26 cellular contexts compared by ENCODE assay signal in the genomic region with DNA sequence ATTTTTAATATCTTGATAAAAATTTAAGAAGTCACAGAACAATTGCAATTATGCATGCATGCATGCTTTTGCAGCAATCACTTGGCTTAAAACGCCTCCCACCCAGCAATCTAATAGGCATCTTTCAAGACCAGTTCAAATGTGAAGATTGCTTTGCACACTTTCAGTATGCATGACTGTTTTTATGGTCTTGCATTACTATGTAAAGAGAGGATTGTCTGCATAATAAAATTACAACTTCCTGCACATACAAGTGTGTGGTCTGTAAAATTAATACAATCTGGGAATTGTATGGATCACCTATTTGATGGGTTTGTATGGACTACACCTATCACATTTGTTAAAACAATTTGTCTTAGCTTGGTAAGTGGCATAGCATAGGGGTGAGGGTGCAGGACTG. TPM values are rescaled to one million over a fixed set of nuclear protein-coding genes. Genes with fewer than 3 reads are reported as not detected.
DNase-seq lines count a peak whose midpoint lies in the region; ATAC-seq, FAIRE-seq and TF ChIP-seq lines count a peak whose summit lies in the region.
"Had no signal": no experiment of that assay in that cellular context is flagged by ENCODE, and none has a peak within 500 bp of the region (broad histone marks: within the 10 kb centered on the region; RNA-seq: fewer than 3 reads in every experiment).

No MANE protein-coding gene starts in this region.

- H3K4me3 Mint-ChIP-seq in GM23338: no peak overlapping the region
- no peak overlapping the region for H3K4me3 Mint-ChIP-seq in natural killer cell
- no peak overlapping the region for H3K4me3 Mint-ChIP-seq in activated naive CD4-positive, alpha-beta T cell treated with anti-CD3 and anti-CD28 coated beads, Interleukin-2, amount 10 ng/mL, durations not matched to agents 7 days and 5 days
- H3K4me3 Mint-ChIP-seq: CD14-positive monocyte; CD4-positive, alpha-beta memory T cell; CD4-positive, CD25-positive, alpha-beta regulatory T cell; CD8-positive, alpha-beta memory T cell had no signal

- WGBS in K562 (ENCODE audit: insufficient coverage, low coverage, missing lambda C conversion rate): 30% methylated on average over 1 of the region's 1 CpG

- TSS peak; percentile 15 for BruUV-seq in PC-3 (replicated peaks; lab: Mats Ljungman, UMichigan)
- BruUV-seq in K562 (replicated peaks; lab: Mats Ljungman, UMichigan): no TSS peak

- no peak for TF ChIP-seq POLR2A in K562 (conservative IDR thresholded peaks at IDR 0.05)

- H3K27me3 Mint-ChIP-seq in GM23338 (ENCODE audit: insufficient read depth, low read depth, poor library complexity) (peaks cover 1% of the 10 kb centered on the region), natural killer cell (ENCODE audit: low read depth in 2 of 2) (no peaks in the 10 kb centered on the region)
- no peaks in the 10 kb centered on the region for H3K27me3 Mint-ChIP-seq in activated naive CD4-positive, alpha-beta T cell treated with anti-CD3 and anti-CD28 coated beads, Interleukin-2, amount 10 ng/mL, durations not matched to agents 7 days and 5 days
- H3K27me3 Mint-ChIP-seq: CD4-positive, alpha-beta memory T cell had no signal

- no peaks in the 10 kb centered on the region for H3K9me1 ChIP-seq in K562 (ENCODE audit: control insufficient read depth, insufficient read depth, low read length)

- intact Hi-C loops in PC-3 (cut with micrococcal nuclease): loop anchor here (10.0 kb wide), 1 partner anchor 192 kb away; no protein-coding TSS in a partner anchor
- intact Hi-C loops in K562 (cut with micrococcal nuclease): no loop called here
- intact Hi-C loops in mucosa of descending colon (cut with DNase I, micrococcal nuclease): loop anchor here in 1 of 2 donors (10.0 kb wide), 1 partner anchor 392 kb away; no protein-coding TSS in a partner anchor
- intact Hi-C loops in natural killer cell (cut with micrococcal nuclease): no loop called here

- FAIRE-seq in K562 (lab: Jason Lieb, UNC): peak; percentile 61
- FAIRE-seq: A204.1, GM12878 had no signal

- H3K4me1 ChIP-seq in GM23338 (ENCODE audit: insufficient read depth): peaks cover 11% of the 10 kb centered on the region
- no peaks in the 10 kb centered on the region for H3K4me1 ChIP-seq in PC-3 (ENCODE audit: insufficient read depth, low read length)
- no peaks in the 10 kb centered on the region; a peak in 1 of 5 replicates for H3K4me1 ChIP-seq in K562 (replicated peaks in 1 of 2; ENCODE audit: control insufficient read depth in 2 of 2, insufficient read depth in 2 of 2, low read length in 2 of 2)
- no peaks in the 10 kb centered on the region for H3K4me1 ChIP-seq in mucosa of descending colon (ENCODE audit: low read depth)
- H3K4me1 ChIP-seq: BE2C, BLaER1 had no signal

- peaks cover 9% of the 10 kb centered on the region; the same call in 2 of the 3 replicates for H3K4me1 Mint-ChIP-seq in GM23338
- H3K4me1 Mint-ChIP-seq in natural killer cell: peaks cover 0 to 5% of the 10 kb centered on the region in 2 donors
- H3K4me1 Mint-ChIP-seq in activated naive CD4-positive, alpha-beta T cell treated with anti-CD3 and anti-CD28 coated beads, Interleukin-2, amount 10 ng/mL, durations not matched to agents 7 days and 5 days: no peaks in the 10 kb centered on the region
- H3K4me1 Mint-ChIP-seq: CD4-positive, alpha-beta memory T cell; CD8-positive, alpha-beta memory T cell had no signal

- H2AFZ ChIP-seq in GM23338 (no peak overlapping the region), PC-3 (ENCODE audit: low read length) (no peak overlapping the region), K562 (ENCODE audit: low read depth, low read length) (no peak overlapping the region)

- CTCF ChIA-PET in PC-3 (lab: Charles Lee) (no interaction called here), K562 (lab: Yijun Ruan, JAX; ENCODE audit: low intra/inter-chr PET ratio) (no interaction called here)
- CTCF ChIA-PET in activated naive CD4-positive, alpha-beta T cell treated with anti-CD3 and anti-CD28 coated beads, Interleukin-2, amount 10 ng/mL, durations not matched to agents 7 days and 5 days (lab: Charles Lee): no interaction called here

- H3F3A ChIP-seq in GM23338 (replicated peaks; ENCODE audit: low read depth): no peaks in the 10 kb centered on the region
- no peaks in the 10 kb centered on the region for H3F3A ChIP-seq in PC-3 (ENCODE audit: low read length, unreplicated experiment)

- H3K9me3 Mint-ChIP-seq in GM23338 (peaks cover 5% of the 10 kb centered on the region), natural killer cell (no peaks in the 10 kb centered on the region)
- no peaks in the 10 kb centered on the region for H3K9me3 Mint-ChIP-seq in activated naive CD4-positive, alpha-beta T cell treated with anti-CD3 and anti-CD28 coated beads, Interleukin-2, amount 10 ng/mL, durations not matched to agents 7 days and 5 days
- H3K9me3 Mint-ChIP-seq: CD4-positive, alpha-beta memory T cell; CD8-positive, alpha-beta memory T cell had no signal

- no peaks in the 10 kb centered on the region for H3K79me2 ChIP-seq in GM23338 (replicated peaks; ENCODE audit: insufficient read depth)
- H3K79me2 ChIP-seq in PC-3 (ENCODE audit: low read length): no peaks in the 10 kb centered on the region
- H3K79me2 ChIP-seq in K562 (ENCODE audit: control insufficient read depth, insufficient read depth, low read length): no peaks in the 10 kb centered on the region

- ATAC-seq in GM23338 (no peak), PC-3 (peak; percentile 62), K562 (no peak), mucosa of descending colon (peak; percentile 29), natural killer cell (no peak)
- ATAC-seq: GM12878 had no signal

- no peaks in the 10 kb centered on the region for H4K20me1 ChIP-seq in GM23338 (replicated peaks; ENCODE audit: insufficient read depth)
- no peaks in the 10 kb centered on the region for H4K20me1 ChIP-seq in PC-3 (ENCODE audit: low read length)
- H4K20me1 ChIP-seq in K562 (replicated peaks; ENCODE audit: control insufficient read depth, insufficient read depth, low read length): no peaks in the 10 kb centered on the region
- H4K20me1 ChIP-seq: BLaER1 had no signal

- H3K27ac ChIP-seq in GM23338 (ENCODE audit: low read depth): no peak overlapping the region
- H3K27ac ChIP-seq in PC-3 (ENCODE audit: low read length): no peak overlapping the region
- no peak overlapping the region for H3K27ac ChIP-seq in K562 (ENCODE audit: extremely low read depth, low read depth, low read length)
- H3K27ac ChIP-seq: BLaER1 had no signal

- H3K27me3 ChIP-seq in GM23338 (ENCODE audit: insufficient read depth) (no peaks in the 10 kb centered on the region), PC-3 (ENCODE audit: low read length) (no peaks in the 10 kb centered on the region), K562 (ENCODE audit: control insufficient read depth in 2 of 2, insufficient read depth in 2 of 2, low read length in 2 of 2) (no peaks in the 10 kb centered on the region; a peak in 1 of 5 replicates)
- H3K27me3 ChIP-seq: BE2C, BLaER1 had no signal

- DNase-seq in GM23338 (ENCODE audit: low spot score): no peak
- DNase-seq in PC-3: no peak
- DNase-seq in K562 (ENCODE audit: extremely low read depth in 1 of 4, low spot score in 3 of 4): no peak
- no peak for DNase-seq in mucosa of descending colon
- no peak for DNase-seq in natural killer cell
- DNase-seq in activated naive CD4-positive, alpha-beta T cell treated with anti-CD3 and anti-CD28 coated beads, Interleukin-2, amount 10 ng/mL, durations not matched to agents 7 days and 5 days: no peak
- DNase-seq in NCI-H2107 (lab: John Stamatoyannopoulos, UW): no peak
- DNase-seq: 8988T; ACHN; BE2C; C1 segment of cervical spinal cord; CD4-positive, alpha-beta memory T cell; CD4-positive, CD25-positive, alpha-beta regulatory T cell; CD8-positive, alpha-beta memory T cell; COR-L47; DMS 273 treated with DMSO at 0.1 percent for 48 hours; DMS153; DMS53; DMS79; DND-41; EL; GDM1 had no signal

- H3K36me3 ChIP-seq in GM23338 (ENCODE audit: insufficient read depth) (peaks cover 15% of the 10 kb centered on the region; the same call in 1 of the 2 replicates), PC-3 (ENCODE audit: low read depth, low read length) (peaks cover 21% of the 10 kb centered on the region), K562 (ENCODE audit: control insufficient read depth, insufficient read depth, low read length) (peaks cover 21% of the 10 kb centered on the region), mucosa of descending colon (ENCODE audit: low read depth) (no peaks in the 10 kb centered on the region)

- no peak for TF ChIP-seq RAD21 in K562 (CRISPR knock-in tag; conservative IDR thresholded peaks at IDR 0.05 in 1 of 2, IDR thresholded peaks at IDR 0.05 in 1 of 2)

- H3K27ac Mint-ChIP-seq in GM23338 (no peak overlapping the region), natural killer cell (no peak overlapping the region)
- H3K27ac Mint-ChIP-seq in activated naive CD4-positive, alpha-beta T cell treated with anti-CD3 and anti-CD28 coated beads, Interleukin-2, amount 10 ng/mL, durations not matched to agents 7 days and 5 days: no peak overlapping the region
- H3K27ac Mint-ChIP-seq: CD4-positive, alpha-beta memory T cell; CD4-positive, CD25-positive, alpha-beta regulatory T cell; CD8-positive, alpha-beta memory T cell had no signal

- 0 out of 2 replicates have a peak overlapping the region, but pooled peaks have one; percentile 25 for H3K4me2 ChIP-seq in GM23338
- no peak overlapping the region for H3K4me2 ChIP-seq in PC-3 (ENCODE audit: low read length)
- H3K4me2 ChIP-seq in K562 (ENCODE audit: insufficient read depth, low read length): no peak overlapping the region
- H3K4me2 ChIP-seq: BLaER1 had no signal

- in situ Hi-C loops in K562 (cut with MboI): no loop called here

- H3K36me3 Mint-ChIP-seq in GM23338 (ENCODE audit: low read depth) (peaks cover 36% of the 10 kb centered on the region), natural killer cell (no peaks in the 10 kb centered on the region)
- peaks cover 21% of the 10 kb centered on the region for H3K36me3 Mint-ChIP-seq in activated naive CD4-positive, alpha-beta T cell treated with anti-CD3 and anti-CD28 coated beads, Interleukin-2, amount 10 ng/mL, durations not matched to agents 7 days and 5 days
- H3K36me3 Mint-ChIP-seq: CD4-positive, alpha-beta memory T cell; CD4-positive, CD25-positive, alpha-beta regulatory T cell; CD8-positive, alpha-beta memory T cell had no signal

- TF ChIP-seq CTCF in GM23338 (conservative IDR thresholded peaks at IDR 0.05; ENCODE audit: low read depth in 2 of 2): no peak
- no peak for TF ChIP-seq CTCF in PC-3 (conservative IDR thresholded peaks at IDR 0.05; ENCODE audit: low read depth, low read length)
- TF ChIP-seq CTCF in K562 (IDR thresholded peaks at IDR 0.05 in 2 of 3, conservative IDR thresholded peaks at IDR 0.05 in 1 of 3; ENCODE audit: insufficient read depth in 2 of 3, low read depth in 1 of 3, low read length in 3 of 3): no peak
- no peak for TF ChIP-seq CTCF in mucosa of descending colon (IDR thresholded peaks at IDR 0.05)
- TF ChIP-seq CTCF in natural killer cell (IDR thresholded peaks at IDR 0.05): no peak

- H3K9me3 ChIP-seq in PC-3 (ENCODE audit: low read length): no peaks in the 10 kb centered on the region
- no peaks in the 10 kb centered on the region for H3K9me3 ChIP-seq in K562 (replicated peaks; ENCODE audit: control insufficient read depth, insufficient read depth, low read depth, low read length)
- H3K9me3 ChIP-seq in mucosa of descending colon: no peaks in the 10 kb centered on the region
- H3K9me3 ChIP-seq: BE2C, BLaER1 had no signal

- TF ChIP-seq EP300 in K562 (IDR thresholded peaks at IDR 0.05; ENCODE audit: low read length): no peak

- H3K9ac ChIP-seq in PC-3 (ENCODE audit: low read length) (no peak overlapping the region), K562 (ENCODE audit: insufficient read depth in 1 of 2, low read depth in 2 of 2, low read length in 2 of 2) (no peak overlapping the region)
- H3K9ac ChIP-seq: BLaER1 had no signal

- POLR2A ChIA-PET in PC-3 (lab: Charles Lee; ENCODE audit: unreplicated experiment): no interaction called here
- POLR2A ChIA-PET in K562 (lab: Yijun Ruan, JAX): no interaction called here

- H3K4me3 ChIP-seq in GM23338 (no peak overlapping the region), PC-3 (ENCODE audit: low read length) (no peak overlapping the region), K562 (no peak overlapping the region), mucosa of descending colon (no peak overlapping the region)
- H3K4me3 ChIP-seq: BLaER1, GM12878 had no signal

- H3K9me2 ChIP-seq in GM23338 (ENCODE audit: insufficient read depth): no peaks in the 10 kb centered on the region; the same call in 1 of the 2 replicates
- H3K9me2 ChIP-seq in PC-3 (replicated peaks; ENCODE audit: low read length): no peaks in the 10 kb centered on the region

RNA-seq across cellular contexts. Expression of a gene that starts 48.7 kb away (rescaled TPM):
- total RNA-seq in GM23338 (2014; rRNA removed; shearing (Covaris generic)): 22.3 and 31.8 TPM in 2 replicates
- polyA plus RNA-seq in GM23338 (2016; fragmentation: Nextera tagmentation; extraction: Ambion mirVana) (40.3 and 43.9 TPM in 2 replicates), K562 (2011; rRNA removed) (6.8 and 8.1 TPM in 2 replicates), K562 (2014; fragmentation: Illumina TruSeq; extraction: Trizol) (12.8 and 13.6 TPM in 2 replicates), K562 (2014; fragmentation: Nextera tagmentation; extraction: Ambion mirVana) (1 to 10 TPM; 3.4 to 3.5 TPM), K562 (2014; rRNA removed) (7.3 and 9.9 TPM in 2 replicates)
- total RNA-seq in PC-3 (2014; rRNA removed) (17.2 and 19.0 TPM in 2 replicates), K562 (2014; rRNA removed) (4.5 and 7.0 TPM in 2 replicates), K562 (2014; rRNA removed; fragmentation: Illumina TruSeq; extraction: Trizol) (9.4 and 10.5 TPM in 2 replicates), K562 (2015; rRNA removed; fragmentation: Illumina TruSeq; extraction: Trizol) (8.8 and 9.0 TPM in 2 replicates), K562 (2021) (13.0 and 13.5 TPM in 2 replicates), mucosa of descending colon (1 to 10 TPM in 1 of 3 donors, under 1 TPM in 2; 0.89 to 4.4 (median 0.90) TPM), natural killer cell (1 to 10 TPM in 1 of 3 donors, under 1 TPM in 2; 0.30 to 1.1 (median 0.59) TPM)
- 20.8 and 46.3 TPM in 2 replicates for total RNA-seq in K562 (2011; cell fraction: chromatin; rRNA removed; ENCODE audit: low replicate concordance)
- total RNA-seq in K562 (2011; cell fraction: nucleolus; rRNA removed): 6.0 and 10.8 TPM in 2 replicates
- 16.0 and 16.2 TPM in 2 replicates for total RNA-seq in K562 (2011; cell fraction: nucleoplasm; rRNA removed)
- 4.7 and 5.2 TPM in 2 replicates for polyA plus RNA-seq in K562 (2011; cell fraction: cytosol; rRNA removed)
- polyA plus RNA-seq in K562 (2011; cell fraction: nucleus; rRNA removed): 10.9 and 13.7 TPM in 2 replicates
- polyA plus RNA-seq in K562 (2012): 6.1 and 6.9 TPM in 2 replicates
- 10.0 TPM in 2 replicates for polyA minus RNA-seq in K562 (2011; rRNA and poly(A)+ RNA removed)
- 7.6 and 8.6 TPM in 2 replicates for polyA minus RNA-seq in K562 (2011; cell fraction: cytosol; rRNA and poly(A)+ RNA removed)
- 15.6 and 22.0 TPM in 2 replicates for polyA minus RNA-seq in K562 (2011; cell fraction: nucleus; rRNA and poly(A)+ RNA removed)
- polyA plus RNA-seq: CD14-positive monocyte; CD4-positive, alpha-beta memory T cell; CD8-positive, alpha-beta memory T cell had no signal

Comparison
In these comparisons a context has a peak if more than half of its experiments do, and no peak if none do; other contexts are left out.
1. ATAC-seq: peak in PC-3 (single experiment) and mucosa of descending colon (single experiment); none in GM23338 (single experiment), K562 (single experiment) and natural killer cell (0 of 3).